In the genomic region with DNA sequence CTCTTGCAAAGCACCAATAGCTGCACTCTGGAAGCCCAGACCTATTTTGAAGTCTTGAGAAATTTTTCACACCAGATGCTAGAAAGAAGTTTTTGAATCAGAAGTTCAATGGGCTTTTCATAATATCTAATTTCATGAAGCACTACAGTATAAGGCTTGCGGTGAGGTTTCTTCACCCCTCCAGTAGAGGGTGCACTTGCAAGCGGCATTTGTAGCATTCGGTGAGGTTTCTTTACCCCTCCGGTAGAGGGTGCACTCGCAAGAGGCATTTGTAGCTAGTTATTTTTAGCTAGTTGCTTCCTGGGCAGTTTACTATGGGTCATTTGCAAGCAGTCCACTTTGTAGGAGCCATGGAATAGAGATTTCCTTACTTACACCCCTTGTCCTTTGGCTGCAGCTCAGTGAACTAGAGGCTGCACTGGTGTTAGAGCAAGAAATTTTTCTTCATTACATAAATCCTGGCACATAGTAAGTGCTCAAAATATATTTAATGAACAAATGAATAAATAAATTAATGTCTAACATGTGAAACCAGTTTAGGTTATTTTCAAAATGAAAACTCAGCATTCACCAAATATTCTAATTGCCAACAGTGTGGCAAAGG, we compare ENCODE assay signal across 15 cellular contexts. TPM values are rescaled to one million over a fixed set of nuclear protein-coding genes. Genes with fewer than 3 reads are reported as not detected.
DNase-seq lines count a peak whose midpoint lies in the region; ATAC-seq and TF ChIP-seq lines count a peak whose summit lies in the region.
"Had no signal": no experiment of that assay in that cellular context is flagged by ENCODE, and none has a peak within 500 bp of the region (broad histone marks: within the 10 kb centered on the region; RNA-seq: fewer than 3 reads in every experiment).

No MANE protein-coding gene starts in this region.

- no peaks in the 10 kb centered on the region for H3K9me3 ChIP-seq in HCT116 (ENCODE audit: control insufficient read depth in 1 of 2, insufficient read depth in 1 of 2, low read depth in 1 of 2, low read length in 2 of 2)
- no peaks in the 10 kb centered on the region for H3K9me3 ChIP-seq in lower lobe of right lung
- H3K9me3 ChIP-seq: sigmoid colon had no signal

- DNase-seq in HCT116 (ENCODE audit: low read depth, low spot score) (peak; percentile 13), RPMI8226 (peak; percentile 28), iPS DF 19.7 (ENCODE audit: low read depth, low spot score) (peak; percentile 5), GOT3 (lab: John Stamatoyannopoulos, UW) (no peak), lower lobe of right lung (no peak)
- no peak for DNase-seq in activated CD4-positive, alpha-beta T cell treated with anti-CD3 and anti-CD28 coated beads for 1 hour
- DNase-seq: activated CD4-positive, alpha-beta T cell treated with anti-CD3 and anti-CD28 coated beads, Interleukin-2, amount 50 U/mL, for 4 hours; activated naive CD4-positive, alpha-beta T cell treated with anti-CD3 and anti-CD28 coated beads, Interleukin-2, amount 50 U/mL, for 16 hours; dermis blood vessel endothelial cell; midbrain; NCI-H1417; NCI-H524 treated with DMSO at 0.1 percent for 48 hours; sigmoid colon had no signal

- TF ChIP-seq RAD21 in HCT116 (IDR thresholded peaks at IDR 0.05; ENCODE audit: low read depth), result peak; percentile 32; the same call in 1 of the 2 replicates

- TF ChIP-seq CTCF in 22Rv1 (IDR thresholded peaks at IDR 0.05) (peak; percentile 79), HCT116 (IDR thresholded peaks at IDR 0.05 in 2 of 3, conservative IDR thresholded peaks at IDR 0.05 in 1 of 3; ENCODE audit: borderline replicate concordance in 1 of 3, insufficient read depth in 1 of 3, low read depth in 2 of 3, low read length in 2 of 3) (peak; percentile 72 to 97 (median 91)), lower lobe of right lung (IDR thresholded peaks at IDR 0.05) (no peak)

- peak; percentile 52; the same call in 1 of the 2 replicates for ATAC-seq in HCT116
- ATAC-seq in GM21515 (IDR thresholded peaks at IDR 0.05; ENCODE audit: unreplicated experiment), result no peak
- no peak for ATAC-seq in lower lobe of right lung

- no peaks in the 10 kb centered on the region for H3K79me2 ChIP-seq in HCT116 (ENCODE audit: insufficient read depth, low read length)

- H3K4me3 ChIP-seq in HCT116 (replicated peaks in 1 of 2; ENCODE audit: low read depth in 1 of 2, low read length in 2 of 2) (no peak overlapping the region), lower lobe of right lung (no peak overlapping the region)
- H3K4me3 ChIP-seq: sigmoid colon had no signal

- TF ChIP-seq POLR2A in HCT116 (IDR thresholded peaks at IDR 0.05; ENCODE audit: borderline replicate concordance, extremely low read depth, insufficient read depth, insufficient read length), result no peak

- H2AFZ ChIP-seq in HCT116 (ENCODE audit: low read depth, low read length, poor library complexity, severe bottlenecking), result no peak overlapping the region

- H3K4me1 ChIP-seq in HCT116 (ENCODE audit: control insufficient read depth in 1 of 2, insufficient read depth in 2 of 2, low read length in 2 of 2) (no peaks in the 10 kb centered on the region), lower lobe of right lung (no peaks in the 10 kb centered on the region)
- H3K4me1 ChIP-seq: sigmoid colon had no signal

- RAD21 ChIA-PET in HCT116 (lab: Charles Lee; ENCODE audit: low non-redundant PET in 1 of 2, low total read pairs in 2 of 2, uncharacterized antibody in 2 of 2, unreplicated experiment in 2 of 2), result no interaction called here

- no peaks in the 10 kb centered on the region for H3K9me2 ChIP-seq in HCT116 (ENCODE audit: insufficient read depth)

- H3K4me2 ChIP-seq in HCT116 (ENCODE audit: low read length), result no peak overlapping the region

- intact Hi-C loops in HCT116 (cut with micrococcal nuclease), result loop anchor here (10.0 kb wide), 1 partner anchor 116 kb away; no protein-coding TSS in a partner anchor
- intact Hi-C loops in lower lobe of right lung (cut with DNase I), result no loop called here

- H3K27ac ChIP-seq in 22Rv1 (no peak overlapping the region), HCT116 (ENCODE audit: low read depth, low read length) (no peak overlapping the region), lower lobe of right lung (no peak overlapping the region)
- H3K27ac ChIP-seq: sigmoid colon had no signal

- H4K20me1 ChIP-seq in HCT116 (ENCODE audit: insufficient read depth), result no peaks in the 10 kb centered on the region; the same call in 1 of the 2 replicates

- H3K27me3 ChIP-seq in HCT116 (ENCODE audit: insufficient read depth, low read length) (peaks cover 13% of the 10 kb centered on the region; the same call in 1 of the 2 replicates), lower lobe of right lung (ENCODE audit: low read depth) (no peaks in the 10 kb centered on the region)
- H3K27me3 ChIP-seq: sigmoid colon had no signal

- H3K36me3 ChIP-seq in HCT116 (ENCODE audit: control insufficient read depth in 1 of 2, insufficient read depth in 2 of 2, low read length in 2 of 2) (no peaks in the 10 kb centered on the region), lower lobe of right lung (no peaks in the 10 kb centered on the region)
- H3K36me3 ChIP-seq: sigmoid colon had no signal

- no peak overlapping the region for H3K9ac ChIP-seq in HCT116 (ENCODE audit: low read length)

- CTCF ChIA-PET in HCT116 (lab: Charles Lee), result interaction anchor here (0.6 to 1.1 kb wide), 9 partner anchors 9 to 110 kb away, joined by 3 to 13 read pairs (median 3); no protein-coding TSS in a partner anchor

- no TSS peak for BruUV-seq in HCT116 (replicated peaks; lab: Mats Ljungman, UMichigan)

- POLR2A ChIA-PET in HCT116 (lab: Charles Lee), result no interaction called here

TF ChIP-seq in HCT116, 20 proteins besides CTCF, POLR2A, EP300 and RAD21 (continues in another document):
- TF ChIP-seq MAX (IDR thresholded peaks at IDR 0.05) (no peak), EGR1 (IDR thresholded peaks at IDR 0.05; ENCODE audit: low read depth) (no peak), EZH2phosphoT487 (IDR thresholded peaks at IDR 0.05; ENCODE audit: borderline replicate concordance) (no peak), POLR2AphosphoS5 (IDR thresholded peaks at IDR 0.05; ENCODE audit: low read depth, low read length) (no peak), ZBTB33 (IDR thresholded peaks at IDR 0.05; ENCODE audit: extremely low read depth, insufficient replicate concordance, low read length) (no peak), FOSL1 (IDR thresholded peaks at IDR 0.05; ENCODE audit: low read depth) (no peak), CBX3 (IDR thresholded peaks at IDR 0.05; ENCODE audit: low read depth) (no peak), EZH2 (IDR thresholded peaks at IDR 0.05) (no peak), TCF7L2 (IDR thresholded peaks at IDR 0.05; ENCODE audit: borderline replicate concordance, extremely low read depth, insufficient read depth, insufficient read length) (no peak), SIN3A (IDR thresholded peaks at IDR 0.05; ENCODE audit: low read depth) (no peak), SP1 (IDR thresholded peaks at IDR 0.05; ENCODE audit: low read depth) (no peak), CEBPB (IDR thresholded peaks at IDR 0.05; ENCODE audit: low read depth) (no peak), ATF3 (IDR thresholded peaks at IDR 0.05) (no peak), ZNF274 (IDR thresholded peaks at IDR 0.05; ENCODE audit: low read depth, low read length) (no peak), JUND (IDR thresholded peaks at IDR 0.05) (no peak), ELF1 (IDR thresholded peaks at IDR 0.05; ENCODE audit: borderline replicate concordance, low read depth) (no peak)

RNA-seq across cellular contexts. Expression of gene NOX4, which starts 7.8 kb away (rescaled TPM):
- total RNA-seq in HCT116 (2021; ENCODE audit: unreplicated experiment) (not detected), lower lobe of right lung (4.3 TPM)
- not detected in 2 replicates for polyA plus RNA-seq in HCT116 (2012)

Comparison
In these comparisons a context has a peak if more than half of its experiments do, and no peak if none do; other contexts are left out.
1. DNase-seq: peak in HCT116 (single experiment), RPMI8226 (single experiment) and iPS DF 19.7 (single experiment); none in GOT3 (single experiment), activated CD4-positive, alpha-beta T cell treated with anti-CD3 and anti-CD28 coated beads for 1 hour (single experiment) and lower lobe of right lung (single experiment).